In the genomic region with DNA sequence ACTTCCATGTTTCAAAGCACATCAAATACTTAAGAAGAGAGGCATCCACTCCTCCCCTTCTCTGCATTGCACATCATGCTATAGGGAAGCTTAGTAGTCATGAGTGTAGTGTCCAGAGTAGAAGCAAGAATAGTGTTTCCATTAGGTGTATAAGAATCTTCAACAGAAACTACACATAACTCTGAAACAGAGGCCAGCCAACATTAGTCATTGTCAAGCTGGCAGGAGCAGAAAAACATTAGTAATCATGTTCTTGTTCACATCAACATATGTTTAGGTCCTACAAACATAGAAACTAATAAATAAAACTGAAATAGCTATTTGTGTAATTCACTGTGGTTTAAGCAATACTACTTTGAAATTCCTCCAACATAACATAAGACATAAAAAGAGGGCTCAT, we compare ENCODE assay signal across 20 cellular contexts.
DNase-seq lines count a peak whose midpoint lies in the region; ATAC-seq and TF ChIP-seq lines count a peak whose summit lies in the region.
"Had no signal": no experiment of that assay in that cellular context is flagged by ENCODE, and none has a peak within 500 bp of the region (broad histone marks: within the 10 kb centered on the region; RNA-seq: fewer than 3 reads in every experiment).

No MANE protein-coding gene starts in this region.

- no peaks in the 10 kb centered on the region for H4K20me1 ChIP-seq in PC-3 (ENCODE audit: low read length)

- DNase-seq in epithelial cell of prostate (ENCODE audit: low read depth, low spot score), result peak; percentile 37
- no peak for DNase-seq in PC-3
- DNase-seq in progenitor cell of endocrine pancreas (ENCODE audit: low spot score, unreplicated experiment), result no peak
- no peak for DNase-seq in SKM-1 treated with dmso at 0.1 percent for 144 hours (lab: John Stamatoyannopoulos, UW; ENCODE audit: unreplicated experiment)
- DNase-seq in NOMO-1 treated with DMSO at 0.1 percent for 48 hours (lab: John Stamatoyannopoulos, UW; ENCODE audit: unreplicated experiment), result no peak
- DNase-seq: activated gamma-delta T cell, anterior cingulate cortex, foreskin melanocyte, Karpas-422, left ventricle myocardium superior, naive B cell, NCI-H1694, NCI-H446, SJCRH30, spleen, T1000 had no signal

- no peaks in the 10 kb centered on the region for H3K36me3 ChIP-seq in PC-3 (ENCODE audit: low read depth, low read length)
- H3K36me3 ChIP-seq: prostate gland, SJCRH30, spleen had no signal

- H3K4me1 Mint-ChIP-seq in progenitor cell of endocrine pancreas (ENCODE audit: low read depth), result no peaks in the 10 kb centered on the region
- H3K4me1 Mint-ChIP-seq: naive B cell had no signal

- H2AFZ ChIP-seq in PC-3 (ENCODE audit: low read length), result no peak overlapping the region

- no peak overlapping the region for H3K4me3 ChIP-seq in PC-3 (ENCODE audit: low read length)
- H3K4me3 ChIP-seq: prostate gland, SJCRH30, spleen had no signal

- no peaks in the 10 kb centered on the region for H3F3A ChIP-seq in PC-3 (ENCODE audit: low read length, unreplicated experiment)

- H3K79me2 ChIP-seq in PC-3 (ENCODE audit: low read length), result no peaks in the 10 kb centered on the region

- H3K27ac ChIP-seq in epithelial cell of prostate (no peak overlapping the region), PC-3 (ENCODE audit: low read length) (no peak overlapping the region)
- H3K27ac ChIP-seq: prostate gland, SJCRH30, spleen had no signal

- H3K9ac ChIP-seq in PC-3 (ENCODE audit: low read length), result no peak overlapping the region

- intact Hi-C loops in PC-3 (cut with micrococcal nuclease), result no loop called here

- no peaks in the 10 kb centered on the region for H3K27me3 Mint-ChIP-seq in progenitor cell of endocrine pancreas
- H3K27me3 Mint-ChIP-seq: naive B cell had no signal

- no peak overlapping the region for H3K4me2 ChIP-seq in PC-3 (ENCODE audit: low read length)

- H3K9me3 Mint-ChIP-seq in progenitor cell of endocrine pancreas (ENCODE audit: low read depth), result peaks cover 36% of the 10 kb centered on the region

- no peaks in the 10 kb centered on the region for H3K4me1 ChIP-seq in PC-3 (ENCODE audit: insufficient read depth, low read length)
- H3K4me1 ChIP-seq: prostate gland, SJCRH30, spleen had no signal

- POLR2A ChIA-PET in PC-3 (lab: Charles Lee; ENCODE audit: unreplicated experiment), result no interaction called here

- H3K4me3 Mint-ChIP-seq in progenitor cell of endocrine pancreas (ENCODE audit: low read depth), result no peak overlapping the region
- H3K4me3 Mint-ChIP-seq: naive B cell had no signal

- CTCF ChIA-PET in PC-3 (lab: Charles Lee), result no interaction called here

- H3K36me3 Mint-ChIP-seq in progenitor cell of endocrine pancreas (ENCODE audit: insufficient read depth), result no peaks in the 10 kb centered on the region
- H3K36me3 Mint-ChIP-seq: naive B cell had no signal

- H3K9me3 ChIP-seq in PC-3 (ENCODE audit: low read length), result no peaks in the 10 kb centered on the region
- H3K9me3 ChIP-seq: prostate gland had no signal

- H3K27ac Mint-ChIP-seq in progenitor cell of endocrine pancreas, result no peak overlapping the region
- H3K27ac Mint-ChIP-seq: naive B cell had no signal

- H3K27me3 ChIP-seq in PC-3 (ENCODE audit: low read length), result no peaks in the 10 kb centered on the region
- H3K27me3 ChIP-seq: SJCRH30, spleen had no signal

- peak; percentile 32 for ATAC-seq in GM18520 (IDR thresholded peaks at IDR 0.05; ENCODE audit: unreplicated experiment)
- ATAC-seq in GM21619 (IDR thresholded peaks at IDR 0.05; ENCODE audit: unreplicated experiment), result peak; percentile 35
- peak; percentile 69 for ATAC-seq in HG03432 (IDR thresholded peaks at IDR 0.05; ENCODE audit: unreplicated experiment)
- ATAC-seq in PC-3, result no peak
- ATAC-seq: left ventricle myocardium superior had no signal

- no TSS peak for BruUV-seq in PC-3 (replicated peaks; lab: Mats Ljungman, UMichigan)

- TF ChIP-seq CTCF in PC-3 (conservative IDR thresholded peaks at IDR 0.05; ENCODE audit: low read depth, low read length) (no peak), progenitor cell of endocrine pancreas (IDR thresholded peaks at IDR 0.05; ENCODE audit: unreplicated experiment) (no peak)

- no peaks in the 10 kb centered on the region for H3K9me2 ChIP-seq in PC-3 (replicated peaks; ENCODE audit: low read length)
